ENCODE assay signal across 12 cellular contexts in genomic region chr17:19461139-19461538, GRCh38. TPM values are rescaled to one million over a fixed set of nuclear protein-coding genes. Genes with fewer than 3 reads are reported as not detected.
A peak's percentile ranks its signal among the peaks of the same experiment; 100 is the strongest.
DNase-seq lines count a peak whose midpoint lies in the region; ATAC-seq and TF ChIP-seq lines count a peak whose summit lies in the region.
"Had no signal": no experiment of that assay in that cellular context is flagged by ENCODE, and none has a peak within 500 bp of the region (broad histone marks: within the 10 kb centered on the region; RNA-seq: fewer than 3 reads in every experiment).

No MANE protein-coding gene starts in this region.

- H3K27ac Mint-ChIP-seq in CD4-positive, alpha-beta T cell, result peak overlapping the region; percentile 17
- H3K27ac Mint-ChIP-seq in naive B cell, result peak overlapping the region; percentile 66 to 93 (median 76)
- no peak overlapping the region for H3K27ac Mint-ChIP-seq in activated CD4-positive, alpha-beta memory T cell treated with anti-CD3 and anti-CD28 coated beads, Interleukin-2, amount 10 ng/mL, durations not matched to agents 7 days and 5 days

- no peak for ATAC-seq in CD4-positive, alpha-beta T cell (ENCODE audit: poor library complexity)
- no peak for ATAC-seq in naive B cell (ENCODE audit: low read depth in 2 of 2)
- ATAC-seq in HG03460 (IDR thresholded peaks at IDR 0.05; ENCODE audit: unreplicated experiment), result no peak

- H3K27me3 Mint-ChIP-seq in CD4-positive, alpha-beta T cell, result no peaks in the 10 kb centered on the region
- peaks cover 0 to 1% (median 0%) of the 10 kb centered on the region in 3 donors for H3K27me3 Mint-ChIP-seq in naive B cell
- H3K27me3 Mint-ChIP-seq in activated CD4-positive, alpha-beta memory T cell treated with anti-CD3 and anti-CD28 coated beads, Interleukin-2, amount 10 ng/mL, durations not matched to agents 7 days and 5 days, result peaks cover under 1% of the 10 kb centered on the region

- H3K36me3 Mint-ChIP-seq in CD4-positive, alpha-beta T cell (ENCODE audit: low read depth), result no peaks in the 10 kb centered on the region
- H3K36me3 Mint-ChIP-seq in naive B cell, result no peaks in the 10 kb centered on the region
- H3K36me3 Mint-ChIP-seq in activated CD4-positive, alpha-beta memory T cell treated with anti-CD3 and anti-CD28 coated beads, Interleukin-2, amount 10 ng/mL, durations not matched to agents 7 days and 5 days (ENCODE audit: low read depth), result no peaks in the 10 kb centered on the region

- intact Hi-C loops in CD4-positive, alpha-beta T cell (cut with DNase I, micrococcal nuclease), result no loop called here

- POLR2A ChIA-PET in CD4-positive, alpha-beta T cell (lab: Charles Lee), result interaction anchor here (4.0 kb wide), 1 partner anchor 83 kb away, joined by 17 read pairs; the partner anchor contains the start of gene MAPK7
- POLR2A ChIA-PET in activated CD4-positive, alpha-beta memory T cell treated with anti-CD3 and anti-CD28 coated beads, Interleukin-2, amount 10 ng/mL, durations not matched to agents 7 days and 5 days (lab: Charles Lee), result no interaction called here

- H3K4me3 Mint-ChIP-seq in CD4-positive, alpha-beta T cell, result no peak overlapping the region
- H3K4me3 Mint-ChIP-seq in naive B cell, result peak overlapping the region in 4 of 8 donors; percentile 16 to 43 (median 24)
- no peak overlapping the region for H3K4me3 Mint-ChIP-seq in activated CD4-positive, alpha-beta memory T cell treated with anti-CD3 and anti-CD28 coated beads, Interleukin-2, amount 10 ng/mL, durations not matched to agents 7 days and 5 days

- no peak overlapping the region for H3K27ac ChIP-seq in CD4-positive, alpha-beta T cell (ENCODE audit: low read depth, low read length)
- H3K27ac ChIP-seq: SK-N-MC had no signal

- H3K27me3 ChIP-seq in CD4-positive, alpha-beta T cell (ENCODE audit: control insufficient read depth, insufficient read depth, low read length), result no peaks in the 10 kb centered on the region

- TF ChIP-seq CTCF in CD4-positive, alpha-beta T cell (IDR thresholded peaks at IDR 0.05), result no peak

- H3K9me3 Mint-ChIP-seq in CD4-positive, alpha-beta T cell, result no peaks in the 10 kb centered on the region
- peaks cover 0 to 7% (median 0%) of the 10 kb centered on the region in 7 donors for H3K9me3 Mint-ChIP-seq in naive B cell
- H3K9me3 Mint-ChIP-seq in activated CD4-positive, alpha-beta memory T cell treated with anti-CD3 and anti-CD28 coated beads, Interleukin-2, amount 10 ng/mL, durations not matched to agents 7 days and 5 days, result no peaks in the 10 kb centered on the region

- CTCF ChIA-PET in CD4-positive, alpha-beta T cell (lab: Charles Lee), result no interaction called here
- CTCF ChIA-PET in activated CD4-positive, alpha-beta memory T cell treated with anti-CD3 and anti-CD28 coated beads, Interleukin-2, amount 10 ng/mL, durations not matched to agents 7 days and 5 days (lab: Charles Lee), result interaction anchor here (0.7 kb wide), 1 partner anchor 98 kb away, joined by 3 read pairs; the partner anchor contains the start of gene B9D1

- H3K9me3 ChIP-seq in CD4-positive, alpha-beta T cell (ENCODE audit: control insufficient read depth, low read length), result no peaks in the 10 kb centered on the region

- H3K4me1 Mint-ChIP-seq in CD4-positive, alpha-beta T cell (ENCODE audit: low read depth), result peaks cover 54% of the 10 kb centered on the region
- H3K4me1 Mint-ChIP-seq in naive B cell, result peaks cover 41 to 45% (median 42%) of the 10 kb centered on the region in 3 donors
- H3K4me1 Mint-ChIP-seq in activated CD4-positive, alpha-beta memory T cell treated with anti-CD3 and anti-CD28 coated beads, Interleukin-2, amount 10 ng/mL, durations not matched to agents 7 days and 5 days, result peaks cover 13% of the 10 kb centered on the region

- no peak for DNase-seq in CD4-positive, alpha-beta T cell
- DNase-seq in NAMALWA (ENCODE audit: low spot score) (peak; percentile 5), cerebellar cortex (ENCODE audit: low spot score) (peak; percentile 14), naive B cell (no peak), AML-193 (lab: John Stamatoyannopoulos, UW) (no peak)
- no peak for DNase-seq in stimulated activated CD4-positive, alpha-beta T cell treated with anti-CD3 and anti-CD28 coated beads, Interleukin-4, amount 100 ng/mL, for 1 hour
- DNase-seq in activated CD4-positive, alpha-beta memory T cell treated with anti-CD3 and anti-CD28 coated beads, Interleukin-2, amount 10 ng/mL, durations not matched to agents 7 days and 5 days, result no peak
- DNase-seq: activated T-cell treated with anti-CD3 and anti-CD28 coated beads, Interleukin-2, amount 50 U/mL, for 1 hour; glutamatergic neuron; NCI-H774 had no signal

RNA-seq across cellular contexts. Expression of gene RNF112, which starts 50.1 kb away (rescaled TPM):
- 1 to 10 TPM; 1.4 to 1.5 TPM for total RNA-seq in CD4-positive, alpha-beta T cell
- polyA plus RNA-seq in naive B cell (ENCODE audit: low read depth in 6 of 6), result not detected
- under 1 TPM; 0.58 to 0.60 TPM for total RNA-seq in activated CD4-positive, alpha-beta memory T cell treated with anti-CD3 and anti-CD28 coated beads, Interleukin-2, amount 10 ng/mL, durations not matched to agents 7 days and 5 days

Comparison
In these comparisons a context has a peak if more than half of its experiments do, and no peak if none do; other contexts are left out.
1. DNase-seq: peak in NAMALWA (single experiment) and cerebellar cortex (single experiment); none in CD4-positive, alpha-beta T cell (0 of 10), naive B cell (single experiment), AML-193 (0 of 2), stimulated activated CD4-positive, alpha-beta T cell treated with anti-CD3 and anti-CD28 coated beads, Interleukin-4, amount 100 ng/mL, for 1 hour (single experiment) and activated CD4-positive, alpha-beta memory T cell treated with anti-CD3 and anti-CD28 coated beads, Interleukin-2, amount 10 ng/mL, durations not matched to agents 7 days and 5 days (single experiment).